In genomic region chrX:13340182-13340791, GRCh38 we compare ENCODE assay signal across 1 cellular context.
TF ChIP-seq lines count a peak whose summit lies in the region.

No MANE protein-coding gene starts in this region.

TF ChIP-seq in SK-N-SH treated with all-trans-retinoic acid at 6 μM for 48 hours, 23 proteins besides CTCF, POLR2A, EP300 and RAD21 (continued from another document):
- TF ChIP-seq, protein P1, sequence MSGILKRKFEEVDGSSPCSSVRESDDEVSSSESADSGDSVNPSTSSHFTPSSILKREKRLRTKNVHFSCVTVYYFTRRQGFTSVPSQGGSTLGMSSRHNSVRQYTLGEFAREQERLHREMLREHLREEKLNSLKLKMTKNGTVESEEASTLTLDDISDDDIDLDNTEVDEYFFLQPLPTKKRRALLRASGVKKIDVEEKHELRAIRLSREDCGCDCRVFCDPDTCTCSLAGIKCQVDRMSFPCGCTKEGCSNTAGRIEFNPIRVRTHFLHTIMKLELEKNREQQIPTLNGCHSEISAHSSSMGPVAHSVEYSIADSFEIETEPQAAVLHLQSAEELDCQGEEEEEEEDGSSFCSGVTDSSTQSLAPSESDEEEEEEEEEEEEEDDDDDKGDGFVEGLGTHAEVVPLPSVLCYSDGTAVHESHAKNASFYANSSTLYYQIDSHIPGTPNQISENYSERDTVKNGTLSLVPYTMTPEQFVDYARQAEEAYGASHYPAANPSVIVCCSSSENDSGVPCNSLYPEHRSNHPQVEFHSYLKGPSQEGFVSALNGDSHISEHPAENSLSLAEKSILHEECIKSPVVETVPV (CRISPR knock-in tag; IDR thresholded peaks at IDR 0.05): no peak
- no peak for TF ChIP-seq PPARA (CRISPR knock-in tag; IDR thresholded peaks at IDR 0.05; ENCODE audit: borderline replicate concordance)
- TF ChIP-seq PATZ1 (CRISPR knock-in tag; IDR thresholded peaks at IDR 0.05; ENCODE audit: borderline replicate concordance): no peak
